18 cellular contexts compared by ENCODE assay signal in genomic region chr9:125949721-125950465, GRCh38.
"Had no signal": no experiment of that assay in that cellular context is flagged by ENCODE, and none has a peak within 500 bp of the region (broad histone marks: within the 10 kb centered on the region; RNA-seq: fewer than 3 reads in every experiment).

No MANE protein-coding gene starts in this region.

- DNase-seq: activated CD4-positive, alpha-beta T cell treated with anti-CD3 and anti-CD28 coated beads, Interleukin-2, amount 10 ng/mL, durations not matched to agents 7 days and 5 days; activated CD4-positive, CD25-positive, alpha-beta regulatory T cell treated with anti-CD3 and anti-CD28 coated beads, Interleukin-2, amount 50 U/mL, for 72 hours; activated CD8-positive, alpha-beta T cell treated with anti-CD3 and anti-CD28 coated beads for 36 hours; activated gamma-delta T cell; aorta; effector CD4-positive, alpha-beta T cell; erythroblast; hippocampal formation; naive B cell; occipital lobe; right lobe of liver; stimulated activated CD4-positive, alpha-beta T cell treated with anti-CD3 and anti-CD28 coated beads, Interleukin-15, amount 100 ng/mL, for 24 hours; stimulated activated CD8-positive, alpha-beta memory T cell treated with anti-CD3 and anti-CD28 coated beads, Interleukin-4, amount 100 ng/mL, for 48 hours; stimulated activated naive B cell treated with anti-CD40 and anti-IgM and Interleukin-4, amounts not matched to agents 10 μg/mL and 1 μg/mL and 100 μg/mL, for 72 hours; testis; uterus had no signal

- H3K36me3 ChIP-seq: right lobe of liver, uterus had no signal

- ATAC-seq: activated CD8-positive, alpha-beta T cell treated with anti-CD3 and anti-CD28 coated beads for 36 hours; right lobe of liver; stimulated activated naive B cell treated with anti-CD40 and anti-IgM and Interleukin-4, amounts not matched to agents 10 μg/mL and 1 μg/mL and 100 μg/mL, for 72 hours had no signal

- H3K27me3 ChIP-seq: right lobe of liver, testis, uterus had no signal

- H3K4me3 ChIP-seq: right lobe of liver, skin epidermis, testis, uterus had no signal

- H3K9me3 ChIP-seq: right lobe of liver, testis had no signal

- H3K27ac ChIP-seq: right lobe of liver, skin epidermis, testis, uterus, VCaP had no signal
